In the genomic region with DNA sequence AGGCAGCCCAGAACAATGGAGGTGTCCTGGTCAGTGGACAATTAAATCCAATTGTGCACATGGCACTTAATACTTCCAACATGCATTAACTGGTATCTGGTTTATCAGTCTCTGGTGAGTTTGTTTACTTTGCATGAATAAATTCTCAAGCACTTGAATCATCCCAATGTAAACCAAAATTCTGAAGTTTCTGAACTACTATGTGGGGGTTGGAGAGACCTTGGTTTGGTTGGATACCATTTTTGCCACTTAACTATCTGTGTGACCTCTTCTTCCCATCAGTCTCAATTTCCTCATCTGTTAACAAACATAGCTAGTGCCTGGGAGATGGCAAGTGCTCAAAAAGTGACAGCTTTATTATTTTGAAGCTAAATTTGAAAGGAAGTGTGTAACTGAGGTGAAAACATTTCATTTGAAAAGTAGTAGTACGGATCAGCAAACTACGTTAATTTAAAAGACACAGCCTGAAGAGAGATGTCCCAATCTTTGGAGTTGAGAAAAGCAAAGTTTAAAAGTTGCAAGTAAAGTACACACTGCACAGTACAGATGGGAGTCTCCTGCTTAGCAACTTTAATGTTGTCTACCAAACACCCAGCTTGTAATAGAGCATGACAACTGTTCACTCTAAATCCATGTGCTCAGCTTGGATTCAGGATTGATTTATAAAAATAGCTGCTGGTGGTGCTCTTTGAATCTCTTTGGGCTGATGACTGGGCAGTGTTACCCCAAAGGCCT, we compare ENCODE assay signal across 8 cellular contexts.
DNase-seq lines count a peak whose midpoint lies in the region; ATAC-seq and TF ChIP-seq lines count a peak whose summit lies in the region.

No MANE protein-coding gene starts in this region.

- 2 to 3% methylated on average over 2 of the region's 2 CpGs for WGBS in GM23248 (ENCODE audit: low coverage in 1 of 2, low lambda C conversion rate in 2 of 2, missing lambda C conversion rate in 2 of 2), 2 experiments
- 24 to 29% methylated on average over 2 of the region's 2 CpGs for WGBS in esophagus squamous epithelium, 2 donors

- peaks cover 65% of the 10 kb centered on the region for H3K79me2 ChIP-seq in GM23248 (ENCODE audit: insufficient read depth)

- peaks cover 2% of the 10 kb centered on the region for H3K27me3 Mint-ChIP-seq in progenitor cell of endocrine pancreas

- H3K4me3 ChIP-seq in GM23248 (peak overlapping the region; percentile 96), RWPE2 (ENCODE audit: severe bottlenecking) (peak overlapping the region; percentile 60), esophagus squamous epithelium (peak overlapping the region; percentile 82 to 99 (median 94))

- in situ Hi-C loops in GM23248 (cut with MboI) = no loop called here

- H3K4me2 ChIP-seq in GM23248 (ENCODE audit: unreplicated experiment) = peak overlapping the region; percentile 92

- H3K9me2 ChIP-seq in GM23248 (ENCODE audit: insufficient read depth) = no peaks in the 10 kb centered on the region

- intact Hi-C loops in esophagus squamous epithelium (cut with DNase I) = no loop called here
- intact Hi-C loops in head of caudate nucleus (cut with DNase I) = loop anchor here (5.0 to 10.0 kb wide), 2 partner anchors 50 to 92 kb away; no protein-coding TSS in a partner anchor

- H3K9ac ChIP-seq in GM23248 = peak overlapping the region; percentile 100

- H3K4me1 ChIP-seq in GM23248 (ENCODE audit: insufficient read depth) = peaks cover 43% of the 10 kb centered on the region
- H3K4me1 ChIP-seq in RWPE2 (ENCODE audit: insufficient read depth, poor library complexity, severe bottlenecking) = peaks cover 31% of the 10 kb centered on the region
- H3K4me1 ChIP-seq in esophagus squamous epithelium = peaks cover 13 to 55% (median 28%) of the 10 kb centered on the region in 3 donors

- H3K36me3 ChIP-seq in GM23248 (ENCODE audit: low read depth) (peaks cover 4% of the 10 kb centered on the region; the same call in 1 of the 2 replicates), RWPE2 (ENCODE audit: low read depth) (peaks cover 30% of the 10 kb centered on the region), esophagus squamous epithelium (peaks cover 0 to 12% (median 0%) of the 10 kb centered on the region in 3 donors)

- no peak overlapping the region for H2AFZ ChIP-seq in GM23248

- peak overlapping the region; percentile 96 for H3K27ac Mint-ChIP-seq in progenitor cell of endocrine pancreas

- H3K4me3 Mint-ChIP-seq in progenitor cell of endocrine pancreas (ENCODE audit: low read depth) = peak overlapping the region; percentile 92

- H3K9me3 ChIP-seq in GM23248 (ENCODE audit: low read depth) (no peaks in the 10 kb centered on the region), RWPE2 (ENCODE audit: severe bottlenecking) (no peaks in the 10 kb centered on the region), esophagus squamous epithelium (no peaks in the 10 kb centered on the region)

- peaks cover 19% of the 10 kb centered on the region for H3K4me1 Mint-ChIP-seq in progenitor cell of endocrine pancreas (ENCODE audit: low read depth)

- H3K27ac ChIP-seq in GM23248 (peak overlapping the region; percentile 98), RWPE2 (ENCODE audit: poor library complexity, severe bottlenecking) (peak overlapping the region; percentile 93), esophagus squamous epithelium (peak overlapping the region; percentile 97 to 100 (median 98))

- TF ChIP-seq CTCF in RWPE2 (IDR thresholded peaks at IDR 0.05; ENCODE audit: poor library complexity, severe bottlenecking) (no peak), esophagus squamous epithelium (IDR thresholded peaks at IDR 0.05) (no peak), progenitor cell of endocrine pancreas (IDR thresholded peaks at IDR 0.05; ENCODE audit: unreplicated experiment) (no peak)

- peaks cover 24% of the 10 kb centered on the region for H4K20me1 ChIP-seq in GM23248 (ENCODE audit: insufficient read depth)

- no peaks in the 10 kb centered on the region for H3K9me3 Mint-ChIP-seq in progenitor cell of endocrine pancreas (ENCODE audit: low read depth)

- no peak for TF ChIP-seq POLR2A in esophagus squamous epithelium (IDR thresholded peaks at IDR 0.05)

- DNase-seq in GM23248 (peak; percentile 69), RWPE2 (ENCODE audit: low spot score) (no peak), esophagus squamous epithelium (lab: John Stamatoyannopoulos, UW) (no peak), progenitor cell of endocrine pancreas (ENCODE audit: low spot score, unreplicated experiment) (no peak), head of caudate nucleus (no peak), NCI-H2107 treated with DMSO at 0.1 percent for 48 hours (lab: John Stamatoyannopoulos, UW; ENCODE audit: unreplicated experiment) (no peak), NCI-H524 treated with DMSO at 0.1 percent for 48 hours (lab: John Stamatoyannopoulos, UW) (no peak)

- H3K27me3 ChIP-seq in GM23248 (replicated peaks; ENCODE audit: insufficient read depth) = no peaks in the 10 kb centered on the region
- H3K27me3 ChIP-seq in RWPE2 (ENCODE audit: insufficient read depth, poor library complexity, severe bottlenecking) = no peaks in the 10 kb centered on the region
- no peaks in the 10 kb centered on the region for H3K27me3 ChIP-seq in esophagus squamous epithelium

- peaks cover 26% of the 10 kb centered on the region for H3F3A ChIP-seq in GM23248 (ENCODE audit: insufficient read depth)

- ATAC-seq in RWPE2 (ENCODE audit: low read depth) (peak; percentile 21; the same call in 2 of the 3 replicates), HG03378 (IDR thresholded peaks at IDR 0.05; ENCODE audit: unreplicated experiment) (no peak)

- peaks cover 8% of the 10 kb centered on the region for H3K36me3 Mint-ChIP-seq in progenitor cell of endocrine pancreas (ENCODE audit: insufficient read depth)
